In the genomic region with DNA sequence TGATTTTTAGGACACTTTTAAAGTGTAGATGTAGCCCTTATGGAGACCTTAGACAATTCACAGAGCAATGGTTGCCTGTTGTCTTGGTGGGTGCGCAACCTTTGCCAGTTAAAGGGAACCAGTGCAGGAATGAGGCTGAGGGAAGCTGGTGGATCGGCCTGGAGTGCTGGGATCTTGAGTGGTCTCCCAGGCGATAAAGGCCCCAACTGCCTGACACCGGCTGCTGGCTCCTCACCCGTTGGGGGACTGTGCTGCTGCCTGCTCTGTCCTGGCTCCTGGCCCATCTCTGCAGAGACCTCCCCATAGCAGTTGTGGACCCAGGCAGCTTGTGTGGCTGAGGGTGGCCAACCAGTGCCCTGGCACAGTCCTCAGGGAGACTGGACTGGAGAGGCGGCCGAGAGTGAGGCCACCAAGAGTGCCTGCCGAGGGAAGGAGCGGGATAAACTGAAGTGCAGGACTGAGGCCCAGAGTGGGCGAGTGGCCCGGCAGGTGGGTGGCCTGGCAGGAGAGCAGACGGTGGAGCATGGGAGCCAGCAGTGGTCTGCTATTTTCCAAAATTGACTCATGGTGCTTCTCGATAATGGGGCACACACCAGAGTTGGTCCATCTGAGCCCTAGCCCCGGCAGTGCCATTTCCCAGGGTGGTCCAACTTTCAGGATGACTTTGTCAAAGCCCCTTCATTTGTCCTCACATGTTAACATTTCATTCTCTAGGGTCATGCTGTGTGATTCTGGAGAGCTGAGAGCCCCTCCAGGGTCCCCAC, we compare ENCODE assay signal across 31 cellular contexts. TPM values are rescaled to one million over a fixed set of nuclear protein-coding genes. Genes with fewer than 3 reads are reported as not detected.
DNase-seq lines count a peak whose midpoint lies in the region; ATAC-seq and TF ChIP-seq lines count a peak whose summit lies in the region.
"Had no signal": no experiment of that assay in that cellular context is flagged by ENCODE, and none has a peak within 500 bp of the region (broad histone marks: within the 10 kb centered on the region; RNA-seq: fewer than 3 reads in every experiment).

No MANE protein-coding gene starts in this region.

- H3K27ac Mint-ChIP-seq in GM23338, result no peak overlapping the region
- H3K27ac Mint-ChIP-seq in WTC11, result no peak overlapping the region
- H3K27ac Mint-ChIP-seq in natural killer cell, result no peak overlapping the region
- H3K27ac Mint-ChIP-seq: activated CD8-positive, alpha-beta T cell treated with anti-CD3 and anti-CD28 coated beads, Interleukin-2, amount 10 ng/mL, durations not matched to agents 7 days and 5 days; activated naive CD8-positive, alpha-beta T cell treated with anti-CD3 and anti-CD28 coated beads, Interleukin-2, amount 50 U/mL, for 24 hours; nephron progenitor cell; stimulated activated memory B cell treated with anti-CD40 and anti-IgM and Interleukin-4, amounts not matched to agents 10 μg/mL and 1 μg/mL and 100 μg/mL, for 72 hours had no signal

- peaks cover 32% of the 10 kb centered on the region for H3K4me1 Mint-ChIP-seq in GM23338
- peaks cover 33% of the 10 kb centered on the region for H3K4me1 Mint-ChIP-seq in WTC11
- H3K4me1 Mint-ChIP-seq in natural killer cell, result no peaks in the 10 kb centered on the region

- H3K4me1 ChIP-seq in GM23338 (ENCODE audit: insufficient read depth), result peaks cover 23% of the 10 kb centered on the region
- no peaks in the 10 kb centered on the region for H3K4me1 ChIP-seq in rectal smooth muscle tissue (ENCODE audit: control insufficient read depth, insufficient read depth, low read length)

- H4K20me1 ChIP-seq in GM23338 (replicated peaks; ENCODE audit: insufficient read depth), result no peaks in the 10 kb centered on the region

- H3K9ac ChIP-seq in rectal smooth muscle tissue (ENCODE audit: low read length), result no peak overlapping the region

- peaks cover 11% of the 10 kb centered on the region; the same call in 1 of the 2 replicates for H3F3A ChIP-seq in GM23338 (replicated peaks; ENCODE audit: low read depth)

- H3K36me3 Mint-ChIP-seq in GM23338 (ENCODE audit: low read depth) (no peaks in the 10 kb centered on the region; the same call in 2 of the 3 replicates), WTC11 (no peaks in the 10 kb centered on the region), natural killer cell (no peaks in the 10 kb centered on the region)
- H3K36me3 Mint-ChIP-seq: stimulated activated memory B cell treated with anti-CD40 and anti-IgM and Interleukin-4, amounts not matched to agents 10 μg/mL and 1 μg/mL and 100 μg/mL, for 72 hours had no signal

- no peak for TF ChIP-seq CTCF in GM23338 (conservative IDR thresholded peaks at IDR 0.05; ENCODE audit: low read depth in 2 of 2)
- TF ChIP-seq CTCF in WTC11 (IDR thresholded peaks at IDR 0.05), result no peak
- no peak for TF ChIP-seq CTCF in fibroblast of the aortic adventitia (IDR thresholded peaks at IDR 0.05; ENCODE audit: insufficient read depth, low read length)
- no peak for TF ChIP-seq CTCF in natural killer cell (IDR thresholded peaks at IDR 0.05)

- H3K79me2 ChIP-seq in GM23338 (replicated peaks; ENCODE audit: insufficient read depth), result no peaks in the 10 kb centered on the region

- peak overlapping the region; percentile 76; the same call in 1 of the 2 replicates for H3K4me3 ChIP-seq in GM23338
- H3K4me3 ChIP-seq in fibroblast of the aortic adventitia (ENCODE audit: low read depth, low read length), result peak overlapping the region; percentile 36
- no peak overlapping the region for H3K4me3 ChIP-seq in rectal smooth muscle tissue (ENCODE audit: low read length)
- H3K4me3 ChIP-seq: HAP-1, SJSA1, suprapubic skin had no signal

- H3K9me2 ChIP-seq in GM23338 (ENCODE audit: insufficient read depth), result no peaks in the 10 kb centered on the region

- no peak overlapping the region for H3K4me3 Mint-ChIP-seq in GM23338
- H3K4me3 Mint-ChIP-seq in WTC11, result peak overlapping the region; percentile 89; the same call in 1 of the 2 replicates
- H3K4me3 Mint-ChIP-seq in natural killer cell, result no peak overlapping the region
- H3K4me3 Mint-ChIP-seq: activated CD8-positive, alpha-beta T cell treated with anti-CD3 and anti-CD28 coated beads, Interleukin-2, amount 10 ng/mL, durations not matched to agents 7 days and 5 days; stimulated activated memory B cell treated with anti-CD40 and anti-IgM and Interleukin-4, amounts not matched to agents 10 μg/mL and 1 μg/mL and 100 μg/mL, for 72 hours had no signal

- no peaks in the 10 kb centered on the region for H3K36me3 ChIP-seq in GM23338 (ENCODE audit: insufficient read depth)
- H3K36me3 ChIP-seq in rectal smooth muscle tissue (ENCODE audit: control insufficient read depth, insufficient read depth, low read length), result no peaks in the 10 kb centered on the region
- H3K36me3 ChIP-seq: brain microvascular endothelial cell, HAP-1, SJSA1, suprapubic skin had no signal

- intact Hi-C loops in natural killer cell (cut with micrococcal nuclease), result no loop called here

- peaks cover 51% of the 10 kb centered on the region for H3K27me3 Mint-ChIP-seq in GM23338 (ENCODE audit: insufficient read depth, low read depth, poor library complexity)
- peaks cover 65% of the 10 kb centered on the region for H3K27me3 Mint-ChIP-seq in WTC11 (ENCODE audit: low read depth)
- H3K27me3 Mint-ChIP-seq in natural killer cell (ENCODE audit: low read depth in 2 of 2), result peaks cover 57 to 69% of the 10 kb centered on the region in 2 donors

- POLR2A ChIA-PET in WTC11 (lab: Charles Lee), result no interaction called here

- no peak overlapping the region for H3K27ac ChIP-seq in GM23338 (ENCODE audit: low read depth)
- H3K27ac ChIP-seq in rectal smooth muscle tissue (ENCODE audit: low read depth, low read length), result peak overlapping the region; percentile 22
- H3K27ac ChIP-seq: brain microvascular endothelial cell, SJSA1, skin epidermis, suprapubic skin had no signal

- no peak overlapping the region for H3K4me2 ChIP-seq in GM23338

- peaks cover 72% of the 10 kb centered on the region for H3K27me3 ChIP-seq in GM23338 (ENCODE audit: insufficient read depth)
- H3K27me3 ChIP-seq in rectal smooth muscle tissue (ENCODE audit: control insufficient read depth, insufficient read depth, low read length), result peaks cover 14% of the 10 kb centered on the region

- H2AFZ ChIP-seq in GM23338, result no peak overlapping the region

- no peak for DNase-seq in GM23338 (ENCODE audit: low spot score)
- no peak for DNase-seq in WTC11 (ENCODE audit: low spot score)
- DNase-seq in fibroblast of the aortic adventitia (ENCODE audit: low read depth), result no peak
- DNase-seq in NCI-H128 (lab: John Stamatoyannopoulos, UW; ENCODE audit: unreplicated experiment), result no peak
- no peak for DNase-seq in natural killer cell
- DNase-seq in GF-D8 (lab: John Stamatoyannopoulos, UW), result no peak
- DNase-seq: activated CD8-positive, alpha-beta T cell treated with anti-CD3 and anti-CD28 coated beads, Interleukin-2, amount 10 ng/mL, durations not matched to agents 7 days and 5 days; activated effector memory CD4-positive, alpha-beta T cell treated with anti-CD3 and anti-CD28 coated beads, Interleukin-2, amount 50 U/mL, for 16 hours; activated naive CD8-positive, alpha-beta T cell treated with anti-CD3 and anti-CD28 coated beads, Interleukin-2, amount 50 U/mL, for 24 hours; activated T-cell treated with anti-CD3 and anti-CD28 coated beads for 4 hours; brain microvascular endothelial cell; COR-L47; DND-41; effector CD4-positive, alpha-beta T cell; hypothalamus; Kasumi-1; left ventricle myocardium superior; NCI-H1048; NCI-H2029; NCI-H2227 treated with DMSO at 0.1 percent for 48 hours; nephron progenitor cell; OCI-M1 had no signal

- ATAC-seq in GM23338 (no peak), WTC11 (no peak), HG02970 (IDR thresholded peaks at IDR 0.05; ENCODE audit: low FRiP score, unreplicated experiment) (no peak), natural killer cell (no peak)
- ATAC-seq: activated CD8-positive, alpha-beta T cell treated with anti-CD3 and anti-CD28 coated beads, Interleukin-2, amount 10 ng/mL, durations not matched to agents 7 days and 5 days; activated naive CD8-positive, alpha-beta T cell treated with anti-CD3 and anti-CD28 coated beads, Interleukin-2, amount 50 U/mL, for 24 hours; esophagus mucosa; left ventricle myocardium superior; stimulated activated memory B cell treated with anti-CD40 and anti-IgM and Interleukin-4, amounts not matched to agents 10 μg/mL and 1 μg/mL and 100 μg/mL, for 72 hours had no signal

- H3K9me3 Mint-ChIP-seq in GM23338 (0 out of 3 replicates have a peak, but pooled peaks cover 2% of the 10 kb centered on the region), WTC11 (no peaks in the 10 kb centered on the region), natural killer cell (no peaks in the 10 kb centered on the region)
- H3K9me3 Mint-ChIP-seq: activated naive CD8-positive, alpha-beta T cell treated with anti-CD3 and anti-CD28 coated beads, Interleukin-2, amount 50 U/mL, for 24 hours; nephron progenitor cell; stimulated activated memory B cell treated with anti-CD40 and anti-IgM and Interleukin-4, amounts not matched to agents 10 μg/mL and 1 μg/mL and 100 μg/mL, for 72 hours had no signal

- CTCF ChIA-PET in WTC11 (lab: Charles Lee), result no interaction called here

TF ChIP-seq in GM23338, 12 proteins besides CTCF, POLR2A, EP300 and RAD21 (continues in another document):
- no peak for TF ChIP-seq JUNB (IDR thresholded peaks at IDR 0.05; ENCODE audit: unreplicated experiment)

TF ChIP-seq in WTC11, 78 proteins besides CTCF, POLR2A, EP300 and RAD21 (continues in another document):
- TF ChIP-seq GRHL2 (CRISPR knock-in tag; IDR thresholded peaks at IDR 0.05; ENCODE audit: insufficient replicate concordance, severe bottlenecking), result no peak
- TF ChIP-seq FOXK1 (CRISPR knock-in tag; IDR thresholded peaks at IDR 0.05), result no peak
- TF ChIP-seq SOX15 (CRISPR knock-in tag; IDR thresholded peaks at IDR 0.05), result no peak
- TF ChIP-seq ZNF219 (CRISPR knock-in tag; IDR thresholded peaks at IDR 0.05; ENCODE audit: borderline replicate concordance), result no peak
- TF ChIP-seq PRRX2 (CRISPR knock-in tag; IDR thresholded peaks at IDR 0.05), result no peak
- no peak for TF ChIP-seq NR2C2 (CRISPR knock-in tag; IDR thresholded peaks at IDR 0.05)

RNA-seq across cellular contexts. Expression of gene ALDH1A3, which starts 2.1 kb away (rescaled TPM):
- total RNA-seq in GM23338 (2014; rRNA removed; shearing (Covaris generic)), result 19.8 and 27.9 TPM in 2 replicates
- 2.8 and 4.0 TPM in 2 replicates for polyA plus RNA-seq in GM23338 (2016; fragmentation: Nextera tagmentation; extraction: Ambion mirVana)
- total RNA-seq in WTC11 (2021) (9.9 to 14.0 TPM (median 10.7 TPM) in 3 replicates), fibroblast of the aortic adventitia (ENCODE audit: low replicate concordance) (189 and 197 TPM in 2 replicates), natural killer cell (not detected)
- total RNA-seq: activated CD8-positive, alpha-beta T cell treated with anti-CD3 and anti-CD28 coated beads, Interleukin-2, amount 10 ng/mL, durations not matched to agents 7 days and 5 days; T-helper 1 cell treated with Interleukin-12 subunit alpha and Interleukin-12 subunit beta and Interleukin-4 antibody, amounts not matched to agents 30 ng/mL and 1 ng/mL, for 36 hours had no signal

RNA-seq across cellular contexts. Expression of gene LRRK1, which starts 37.4 kb away (rescaled TPM):
- total RNA-seq in GM23338 (2014; rRNA removed; shearing (Covaris generic)), result 2.6 and 4.4 TPM in 2 replicates
- 4.1 and 4.5 TPM in 2 replicates for polyA plus RNA-seq in GM23338 (2016; fragmentation: Nextera tagmentation; extraction: Ambion mirVana)
- total RNA-seq in WTC11 (2021), result 5.9 to 7.6 TPM (median 6.3 TPM) in 3 replicates
- total RNA-seq in fibroblast of the aortic adventitia (ENCODE audit: low replicate concordance), result 18.0 and 26.4 TPM in 2 replicates
- 1 to 10 TPM; 1.2 to 5.5 (median 3.2) TPM for total RNA-seq in natural killer cell

Comparison
In these comparisons a context has a peak if more than half of its experiments do, and no peak if none do; other contexts are left out.
1. RNA of gene ALDH1A3, which starts 2.1 kb away (total RNA-seq): 189 to 197 TPM in fibroblast of the aortic adventitia, 19.8 to 27.9 TPM in GM23338 and 9.9 to 14.0 TPM in WTC11; not detected in natural killer cell; every median in the first group is over 10 times any median in the second.